ENCODE assay signal across 19 cellular contexts in the genomic region with DNA sequence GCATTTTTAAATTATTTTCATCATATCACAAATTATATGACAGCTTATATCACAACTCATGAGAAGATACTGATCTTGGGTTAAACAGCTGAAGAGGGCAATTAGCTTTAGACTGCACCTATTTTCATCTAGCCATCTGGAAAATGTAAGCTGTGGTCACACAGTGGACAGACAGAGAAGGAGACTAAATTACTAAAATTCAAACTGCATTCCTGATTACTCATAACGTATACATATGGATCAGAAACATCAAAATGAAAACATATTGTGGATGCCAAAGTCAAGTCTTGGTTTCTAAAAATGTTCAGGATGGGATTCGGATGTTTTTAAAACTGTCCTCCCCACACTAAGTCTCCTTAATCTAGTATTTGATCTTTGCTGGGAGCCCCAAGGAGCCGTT. TPM values are rescaled to one million over a fixed set of nuclear protein-coding genes. Genes with fewer than 3 reads are reported as not detected.
DNase-seq lines count a peak whose midpoint lies in the region; ATAC-seq and TF ChIP-seq lines count a peak whose summit lies in the region.
"Had no signal": no experiment of that assay in that cellular context is flagged by ENCODE, and none has a peak within 500 bp of the region (broad histone marks: within the 10 kb centered on the region; RNA-seq: fewer than 3 reads in every experiment).

No MANE protein-coding gene starts in this region.

- ATAC-seq in esophagus mucosa: no peak
- no peak for ATAC-seq in GM18867 (IDR thresholded peaks at IDR 0.05; ENCODE audit: unreplicated experiment)
- ATAC-seq: left cardiac atrium, mucosa of descending colon had no signal

- intact Hi-C loops in MCF 10A (cut with micrococcal nuclease) (no loop called here), breast epithelium (cut with DNase I; ENCODE audit: low total_unique reads) (no loop called here), thyroid gland (cut with DNase I) (no loop called here)

- H3K9me3 ChIP-seq in breast epithelium (no peaks in the 10 kb centered on the region), thyroid gland (no peaks in the 10 kb centered on the region)
- H3K9me3 ChIP-seq: mucosa of descending colon, right atrium auricular region had no signal

- H3K4me1 ChIP-seq in breast epithelium: no peaks in the 10 kb centered on the region
- H3K4me1 ChIP-seq in thyroid gland: peaks cover 34 to 44% of the 10 kb centered on the region in 2 donors

- WGBS in thyroid gland, 2 donors: 88 to 89% methylated on average over 3 of the region's 3 CpGs

- H3K4me3 Mint-ChIP-seq in MCF 10A (ENCODE audit: unreplicated experiment): no peak overlapping the region
- H3K4me3 Mint-ChIP-seq: activated CD4-positive, alpha-beta memory T cell treated with anti-CD3 and anti-CD28 coated beads, Interleukin-2, amount 10 ng/mL, durations not matched to agents 7 days and 5 days; dendritic cell treated with granulocyte-macrophage colony-stimulating factor and Interleukin-4, amounts not matched to agents 40 ng/mL and 50 ng/mL, for 4 days had no signal

- CTCF ChIA-PET in MCF 10A (lab: Yijun Ruan, JAX): interaction anchor here (1.3 kb wide), 1 partner anchor 10 kb away, joined by 3 read pairs; no protein-coding TSS in a partner anchor

- H3K27me3 Mint-ChIP-seq in MCF 10A (ENCODE audit: insufficient read depth, unreplicated experiment): no peaks in the 10 kb centered on the region
- H3K27me3 Mint-ChIP-seq: activated CD4-positive, alpha-beta memory T cell treated with anti-CD3 and anti-CD28 coated beads, Interleukin-2, amount 10 ng/mL, durations not matched to agents 7 days and 5 days; dendritic cell treated with granulocyte-macrophage colony-stimulating factor and Interleukin-4, amounts not matched to agents 40 ng/mL and 50 ng/mL, for 4 days had no signal

- no TSS peak for BruUV-seq in MCF 10A (replicated peaks; lab: Mats Ljungman, UMichigan)

- no peaks in the 10 kb centered on the region for H3K27me3 ChIP-seq in breast epithelium
- H3K27me3 ChIP-seq in thyroid gland: no peaks in the 10 kb centered on the region
- H3K27me3 ChIP-seq: right atrium auricular region had no signal

- TF ChIP-seq CTCF in MCF 10A (IDR thresholded peaks at IDR 0.05; ENCODE audit: unreplicated experiment) (no peak), breast epithelium (IDR thresholded peaks at IDR 0.05) (no peak), fibroblast of mammary gland (conservative IDR thresholded peaks at IDR 0.05; ENCODE audit: control insufficient read depth, insufficient read depth, low read depth, low read length) (no peak), thyroid gland (IDR thresholded peaks at IDR 0.05) (no peak)

- H3K4me3 ChIP-seq in breast epithelium (no peak overlapping the region), fibroblast of mammary gland (ENCODE audit: control insufficient read depth, low read depth, low read length) (no peak overlapping the region), thyroid gland (replicated peaks in 1 of 3) (no peak overlapping the region)
- H3K4me3 ChIP-seq: mucosa of descending colon, right atrium auricular region had no signal

- TF ChIP-seq POLR2A in breast epithelium (IDR thresholded peaks at IDR 0.05) (no peak), thyroid gland (IDR thresholded peaks at IDR 0.05) (no peak)

- H3K4me1 Mint-ChIP-seq in MCF 10A (ENCODE audit: insufficient read depth, unreplicated experiment): peaks cover 38% of the 10 kb centered on the region

- H3K36me3 ChIP-seq in breast epithelium (no peaks in the 10 kb centered on the region), thyroid gland (no peaks in the 10 kb centered on the region)
- H3K36me3 ChIP-seq: right atrium auricular region had no signal

- H3K36me3 Mint-ChIP-seq in MCF 10A (ENCODE audit: insufficient read depth, unreplicated experiment): peaks cover 34% of the 10 kb centered on the region

- H3K9me3 Mint-ChIP-seq in MCF 10A (ENCODE audit: unreplicated experiment): no peaks in the 10 kb centered on the region
- H3K9me3 Mint-ChIP-seq: activated CD4-positive, alpha-beta memory T cell treated with anti-CD3 and anti-CD28 coated beads, Interleukin-2, amount 10 ng/mL, durations not matched to agents 7 days and 5 days; dendritic cell treated with granulocyte-macrophage colony-stimulating factor and Interleukin-4, amounts not matched to agents 40 ng/mL and 50 ng/mL, for 4 days had no signal

- no peak overlapping the region for H3K27ac ChIP-seq in breast epithelium
- H3K27ac ChIP-seq in thyroid gland: peak overlapping the region in 2 of 3 donors; percentile 48 to 98
- H3K27ac ChIP-seq: right atrium auricular region had no signal

- peak overlapping the region; percentile 54 for H3K27ac Mint-ChIP-seq in MCF 10A (ENCODE audit: low read depth, unreplicated experiment)
- H3K27ac Mint-ChIP-seq: activated CD4-positive, alpha-beta memory T cell treated with anti-CD3 and anti-CD28 coated beads, Interleukin-2, amount 10 ng/mL, durations not matched to agents 7 days and 5 days; dendritic cell treated with granulocyte-macrophage colony-stimulating factor and Interleukin-4, amounts not matched to agents 40 ng/mL and 50 ng/mL, for 4 days had no signal

- POLR2A ChIA-PET in MCF 10A (lab: Yijun Ruan, JAX): interaction anchor here (0.8 to 2.4 kb wide), 2 partner anchors 9 to 41 kb away, joined by 3 to 17 read pairs; a partner anchor contains a TSS

- peak; percentile 27 for DNase-seq in MCF 10A (ENCODE audit: unreplicated experiment)
- DNase-seq in breast epithelium (ENCODE audit: low spot score in 2 of 2): no peak
- peak; percentile 66 for DNase-seq in SK-N-DZ (ENCODE audit: low spot score)
- peak; percentile 65 for DNase-seq in fibroblast of mammary gland (ENCODE audit: low read depth)
- DNase-seq in thyroid gland: no peak
- DNase-seq in AML-193 (lab: John Stamatoyannopoulos, UW): no peak
- DNase-seq: activated CD4-positive, alpha-beta memory T cell treated with anti-CD3 and anti-CD28 coated beads, Interleukin-2, amount 10 ng/mL, durations not matched to agents 7 days and 5 days; amniotic stem cell; GF-D8; H7; left cardiac atrium; mucosa of descending colon; NCI-H2081; NCI-H526 treated with DMSO at 0.1 percent for 48 hours; stimulated activated CD4-positive, alpha-beta T cell treated with anti-CD3 and anti-CD28 coated beads, Interleukin-1b, Interleukin-23, amount 100 ng/mL, for 48 hours had no signal

RNA-seq across cellular contexts. Expression of a gene that starts 6.6 kb away (rescaled TPM):
- total RNA-seq in MCF 10A (2022): 46.9 and 68.7 TPM in 2 replicates
- 10 to 100 TPM; 20.0 to 35.0 (median 23.6) TPM for total RNA-seq in breast epithelium
- 48.6 and 48.7 TPM in 2 replicates for polyA plus RNA-seq in SK-N-DZ (2014; cell fraction: cytosol; rRNA removed)
- polyA plus RNA-seq in SK-N-DZ (2014; cell fraction: nucleus; rRNA removed): 57.3 and 69.6 TPM in 2 replicates
- total RNA-seq in thyroid gland: 10 to 100 TPM; 27.3 to 48.4 (median 34.1) TPM
- 12.6 TPM for total RNA-seq in esophagus mucosa

RNA-seq across cellular contexts. Expression of a gene that starts 7.0 kb away (rescaled TPM):
- 59.8 and 60.6 TPM in 2 replicates for total RNA-seq in MCF 10A (2022)
- 10 to 100 TPM; 60.3 to 69.7 (median 65.9) TPM for total RNA-seq in breast epithelium
- 13.3 and 22.3 TPM in 2 replicates for polyA plus RNA-seq in SK-N-DZ (2014; cell fraction: cytosol; rRNA removed)
- 10.2 and 10.6 TPM in 2 replicates for polyA plus RNA-seq in SK-N-DZ (2014; cell fraction: nucleus; rRNA removed)
- total RNA-seq in thyroid gland: 10 to 100 TPM; 62.2 to 96.2 (median 71.1) TPM
- total RNA-seq in esophagus mucosa: 38.8 TPM

RNA-seq across cellular contexts. Expression of a gene that starts 40.6 kb away (rescaled TPM):
- total RNA-seq in MCF 10A (2022): 80.7 and 133 TPM in 2 replicates
- total RNA-seq in breast epithelium: 100 to 1,000 TPM; 101 to 319 (median 161) TPM
- polyA plus RNA-seq in SK-N-DZ (2014; cell fraction: cytosol; rRNA removed): 30.0 and 43.5 TPM in 2 replicates
- 42.9 and 57.8 TPM in 2 replicates for polyA plus RNA-seq in SK-N-DZ (2014; cell fraction: nucleus; rRNA removed)
- total RNA-seq in thyroid gland: 100 to 1,000 TPM; 188 to 340 (median 256) TPM
- 144 TPM for total RNA-seq in esophagus mucosa

Comparison
In these comparisons a context has a peak if more than half of its experiments do, and no peak if none do; other contexts are left out.
1. DNase-seq: peak in MCF 10A (single experiment), SK-N-DZ (single experiment) and fibroblast of mammary gland (single experiment); none in breast epithelium (0 of 2), thyroid gland (0 of 2) and AML-193 (0 of 2).
2. H3K27ac ChIP-seq: peak in thyroid gland (2 of 3); none in breast epithelium (0 of 2).